Comparison of ENCODE assay signal across 8 cellular contexts in the genomic region with DNA sequence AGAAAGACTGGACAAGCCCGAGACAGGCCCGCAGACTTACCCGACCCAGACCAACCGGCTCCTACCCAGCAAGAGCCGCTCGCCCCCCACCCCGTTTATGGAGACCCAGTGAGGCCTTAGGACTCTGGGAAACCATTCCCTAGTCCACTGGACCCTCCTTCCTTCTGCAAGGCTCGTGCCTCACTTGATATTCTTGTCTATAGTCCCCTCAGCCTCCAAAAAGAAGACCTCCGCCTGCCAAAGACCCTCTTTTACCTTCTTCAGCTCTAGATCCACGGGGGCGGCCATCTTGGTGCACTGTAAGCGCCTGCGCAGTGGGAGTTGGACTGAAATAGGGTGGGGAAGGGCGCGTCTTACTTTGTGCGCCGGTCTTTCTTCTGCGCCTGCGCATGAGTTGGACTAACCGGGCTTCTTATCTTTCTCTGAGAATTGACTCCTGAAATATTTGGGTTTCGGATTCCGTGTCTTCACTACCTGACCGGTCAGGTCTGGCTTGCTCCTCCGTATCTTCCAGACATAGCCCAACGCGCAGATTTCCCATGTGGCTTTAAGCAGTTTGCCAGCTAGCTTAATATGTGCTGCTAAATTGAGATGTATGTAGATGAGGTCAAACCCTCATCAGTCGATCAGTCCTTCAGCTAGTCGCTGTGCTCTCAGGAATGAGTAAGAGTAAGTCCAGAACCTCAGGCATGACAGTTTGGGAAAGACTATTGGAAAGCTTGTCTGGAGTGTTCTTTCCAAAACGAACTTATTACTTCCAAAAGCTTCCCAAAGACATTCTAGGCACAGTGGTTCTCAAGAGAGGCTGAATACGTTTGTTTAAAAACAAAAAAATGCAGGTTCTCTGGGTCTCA. TPM values are rescaled to one million over a fixed set of nuclear protein-coding genes. Genes with fewer than 3 reads are reported as not detected.
DNase-seq lines count a peak whose midpoint lies in the region; ATAC-seq, FAIRE-seq and TF ChIP-seq lines count a peak whose summit lies in the region.

A gene with protein sequence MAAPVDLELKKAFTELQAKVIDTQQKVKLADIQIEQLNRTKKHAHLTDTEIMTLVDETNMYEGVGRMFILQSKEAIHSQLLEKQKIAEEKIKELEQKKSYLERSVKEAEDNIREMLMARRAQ (minus strand): TSS at position 316 of the 854 bp plus-strand sequence. CDS start 28 bp downstream, at position 288.

- no peak within 1 kb of the TSS for H2BK5ac ChIP-seq in neuronal stem cell (ENCODE audit: low read length)

- H4K91ac ChIP-seq in neuronal stem cell (ENCODE audit: low read depth, low read length, poor library complexity): no peak within 1 kb of the TSS

- no peak within 1 kb of the TSS for H2AK5ac ChIP-seq in neuronal stem cell (ENCODE audit: low read depth, low read length)

- CTCF ChIA-PET in HCT116 (lab: Charles Lee): interaction anchor here (0.9 to 1.5 kb wide), 4 partner anchors 21 to 43 kb away, joined by 3 to 4 read pairs (median 3); partner anchors contain the start of gene HBEGF

- ATAC-seq in HCT116: peak; percentile 91

- no peaks in the 10 kb centered on the region for H3K9me2 ChIP-seq in HCT116 (ENCODE audit: insufficient read depth)

- peak within 1 kb of the TSS; percentile 5 for H4K8ac ChIP-seq in neuronal stem cell (ENCODE audit: low read depth, low read length)

- FAIRE-seq in G401.6 (lab: Jason Lieb, UNC) (peak; percentile 92), frontal cortex (lab: Jason Lieb, UNC) (no peak)

- TF ChIP-seq RAD21 in HCT116 (IDR thresholded peaks at IDR 0.05; ENCODE audit: low read depth): no peak

- TF ChIP-seq CTCF in HCT116 (IDR thresholded peaks at IDR 0.05 in 2 of 3, conservative IDR thresholded peaks at IDR 0.05 in 1 of 3; ENCODE audit: borderline replicate concordance in 1 of 3, insufficient read depth in 1 of 3, low read depth in 2 of 3, low read length in 2 of 3) (no peak), subcutaneous adipose tissue (IDR thresholded peaks at IDR 0.05; ENCODE audit: low read depth) (no peak)

- H2BK120ac ChIP-seq in neuronal stem cell (ENCODE audit: low read depth, low read length): no peak within 1 kb of the TSS

- H2BK15ac ChIP-seq in neuronal stem cell (ENCODE audit: low read length): no peak within 1 kb of the TSS

- H2BK12ac ChIP-seq in neuronal stem cell (ENCODE audit: low read length): no peak within 1 kb of the TSS

- no peaks in the 10 kb centered on the region for H4K20me1 ChIP-seq in HCT116 (ENCODE audit: insufficient read depth)

- H3K4ac ChIP-seq in neuronal stem cell (ENCODE audit: low read length): no peak within 1 kb of the TSS

- H3K27me3 ChIP-seq in HCT116 (ENCODE audit: insufficient read depth, low read length) (no peaks in the 10 kb centered on the region), neuronal stem cell (ENCODE audit: control insufficient read depth in 3 of 3, insufficient read depth in 3 of 3, low read depth in 1 of 3, low read length in 3 of 3) (no peaks in the 10 kb centered on the region)

- TF ChIP-seq POLR2A in HCT116 (IDR thresholded peaks at IDR 0.05; ENCODE audit: borderline replicate concordance, extremely low read depth, insufficient read depth, insufficient read length): peak; percentile 81

- DNase-seq in HCT116 (ENCODE audit: low read depth, low spot score): peak; percentile 81
- peak; percentile 93 for DNase-seq in MV-4-11 (lab: John Stamatoyannopoulos, UW)
- DNase-seq in SK-MEL-5 (ENCODE audit: low read depth, low spot score): peak; percentile 96
- peak; percentile 91 for DNase-seq in activated naive CD4-positive, alpha-beta T cell treated with Interleukin-2 at 50 U/mL for 16 hours
- peak; percentile 50 to 81 for DNase-seq in frontal cortex (ENCODE audit: low spot score in 2 of 2)
- peak; percentile 95 for DNase-seq in neuronal stem cell (ENCODE audit: low spot score)

- BruUV-seq in HCT116 (replicated peaks; lab: Mats Ljungman, UMichigan): TSS peak; percentile 97

- H3K36me3 ChIP-seq in HCT116 (ENCODE audit: control insufficient read depth in 1 of 2, insufficient read depth in 2 of 2, low read length in 2 of 2) (peaks cover 0 to 2% of the 10 kb centered on the region in 2 experiments; a peak in 1 of 4 replicates), neuronal stem cell (replicated peaks in 1 of 2; ENCODE audit: control insufficient read depth in 2 of 2, insufficient read depth in 2 of 2, low read length in 2 of 2) (peaks cover 2 to 31% of the 10 kb centered on the region in 2 donors)

- peaks cover 39% of the 10 kb centered on the region for H3K79me2 ChIP-seq in HCT116 (ENCODE audit: insufficient read depth, low read length)

- no peak within 1 kb of the TSS for H3K14ac ChIP-seq in neuronal stem cell (ENCODE audit: low read length)

- RAD21 ChIA-PET in HCT116 (lab: Charles Lee; ENCODE audit: low non-redundant PET in 1 of 2, low total read pairs in 2 of 2, uncharacterized antibody in 2 of 2, unreplicated experiment in 2 of 2): no interaction called here

- in situ Hi-C loops in SK-MEL-5 (cut with HindIII; ENCODE audit: low pct_unique_long_range_greater_than_20kb, low sequenced_read_pairs): no loop called here

- H3K4me2 ChIP-seq in HCT116 (ENCODE audit: low read length): peak within 1 kb of the TSS; percentile 90
- H3K4me2 ChIP-seq in neuronal stem cell (ENCODE audit: insufficient read depth, low read length, poor library complexity, severe bottlenecking): peak within 1 kb of the TSS; percentile 72

- H2AFZ ChIP-seq in HCT116 (ENCODE audit: low read depth, low read length, poor library complexity, severe bottlenecking): peak within 1 kb of the TSS; percentile 79
- peak within 1 kb of the TSS; percentile 94 for H2AFZ ChIP-seq in neuronal stem cell (ENCODE audit: low read length)

- H3K4me3 ChIP-seq in HCT116 (replicated peaks in 1 of 2; ENCODE audit: low read depth in 1 of 2, low read length in 2 of 2): peak within 1 kb of the TSS; percentile 79 to 87
- H3K4me3 ChIP-seq in neuronal stem cell (ENCODE audit: low read length in 2 of 2): peak within 1 kb of the TSS; percentile 78 to 94

- H3K9me3 ChIP-seq in HCT116 (ENCODE audit: control insufficient read depth in 1 of 2, insufficient read depth in 1 of 2, low read depth in 1 of 2, low read length in 2 of 2) (no peaks in the 10 kb centered on the region), neuronal stem cell (replicated peaks in 1 of 2; ENCODE audit: control insufficient read depth in 2 of 2, insufficient read depth in 1 of 2, low read depth in 1 of 2, low read length in 2 of 2) (no peaks in the 10 kb centered on the region)

- POLR2A ChIA-PET in HCT116 (lab: Charles Lee): interaction anchor here (1.4 kb wide), 1 partner anchor 43 kb away, joined by 16 read pairs; the partner anchor contains the start of gene HBEGF

- H3K9ac ChIP-seq in HCT116 (ENCODE audit: low read length): peak within 1 kb of the TSS; percentile 87
- H3K9ac ChIP-seq in neuronal stem cell (ENCODE audit: low read depth, low read length, poor library complexity): peak within 1 kb of the TSS; percentile 53

- intact Hi-C loops in HCT116 (cut with micrococcal nuclease): no loop called here

- H3K27ac ChIP-seq in HCT116 (ENCODE audit: low read depth, low read length) (peak within 1 kb of the TSS; percentile 47), neuronal stem cell (replicated peaks; ENCODE audit: low read length) (peak within 1 kb of the TSS; percentile 8)

- H3K4me1 ChIP-seq in HCT116 (ENCODE audit: control insufficient read depth in 1 of 2, insufficient read depth in 2 of 2, low read length in 2 of 2) (peaks cover 22 to 42% of the 10 kb centered on the region in 2 experiments), neuronal stem cell (ENCODE audit: control insufficient read depth in 2 of 2, insufficient read depth in 1 of 2, low read depth in 1 of 2, low read length in 2 of 2) (peaks cover 1 to 3% of the 10 kb centered on the region in 2 donors)

- no peak within 1 kb of the TSS for H3K23ac ChIP-seq in neuronal stem cell (ENCODE audit: low read depth, low read length, poor library complexity)

- WGBS in neuronal stem cell (ENCODE audit: extremely low coverage in 2 of 2, insufficient read length in 2 of 2, insufficient replicate concordance in 1 of 2), 2 donors: no CpG with 5 or more reads among the region's 30 CpGs

- H3K79me1 ChIP-seq in neuronal stem cell (ENCODE audit: low read depth, low read length): no peaks in the 10 kb centered on the region

- H3K18ac ChIP-seq in neuronal stem cell (ENCODE audit: low read length): peak within 1 kb of the TSS; percentile 53

TF ChIP-seq in HCT116, 20 proteins besides CTCF, POLR2A, EP300 and RAD21 (continues in another document):
- no peak for TF ChIP-seq SP1 (IDR thresholded peaks at IDR 0.05; ENCODE audit: low read depth)
- TF ChIP-seq YY1 (IDR thresholded peaks at IDR 0.05; ENCODE audit: extremely low read depth, insufficient replicate concordance, low read depth, low read length): peak; percentile 99
- 0 out of 2 replicates have a peak, but pooled peaks have one; percentile 30 for TF ChIP-seq SRF (IDR thresholded peaks at IDR 0.05; ENCODE audit: low read depth)
- no peak for TF ChIP-seq CEBPB (IDR thresholded peaks at IDR 0.05; ENCODE audit: low read depth)
- TF ChIP-seq, protein P1, sequence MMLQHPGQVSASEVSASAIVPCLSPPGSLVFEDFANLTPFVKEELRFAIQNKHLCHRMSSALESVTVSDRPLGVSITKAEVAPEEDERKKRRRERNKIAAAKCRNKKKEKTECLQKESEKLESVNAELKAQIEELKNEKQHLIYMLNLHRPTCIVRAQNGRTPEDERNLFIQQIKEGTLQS (IDR thresholded peaks at IDR 0.05): no peak
- TF ChIP-seq ELF1 (IDR thresholded peaks at IDR 0.05; ENCODE audit: borderline replicate concordance, low read depth): no peak

RNA-seq across cellular contexts. Expression of the gene that starts here (rescaled TPM):
- total RNA-seq in HCT116 (2021; ENCODE audit: unreplicated experiment): 48.9 TPM
- polyA plus RNA-seq in HCT116 (2012): 48.8 and 63.0 TPM in 2 replicates
- 68.3 and 82.2 TPM in 2 replicates for total RNA-seq in SK-MEL-5 (2014; rRNA removed; shearing (Covaris generic))
- 97.2 and 111 TPM in 2 replicates for polyA plus RNA-seq in SK-MEL-5 (2015; cell fraction: cytosol; rRNA removed)
- 20.0 and 38.5 TPM in 2 replicates for polyA plus RNA-seq in SK-MEL-5 (2015; cell fraction: nucleus; rRNA removed)
- total RNA-seq in frontal cortex: 44.8 TPM
- polyA plus RNA-seq in neuronal stem cell (2013, experiment 1 of 2): 315 TPM
- polyA plus RNA-seq in neuronal stem cell (2013, experiment 2 of 2): 299 TPM
- total RNA-seq in subcutaneous adipose tissue: 100 to 1,000 TPM in 2 of 4 donors, 10 to 100 TPM in 2; 70.2 to 116 (median 90.9) TPM

Comparison
In these comparisons a context has a peak if more than half of its experiments do, and no peak if none do; other contexts are left out.
1. Peak in every context shown above with its lines: DNase-seq, ATAC-seq, H3K4me3 ChIP-seq and H3K27ac ChIP-seq.